ENCODE assay signal across 9 cellular contexts in the genomic region with DNA sequence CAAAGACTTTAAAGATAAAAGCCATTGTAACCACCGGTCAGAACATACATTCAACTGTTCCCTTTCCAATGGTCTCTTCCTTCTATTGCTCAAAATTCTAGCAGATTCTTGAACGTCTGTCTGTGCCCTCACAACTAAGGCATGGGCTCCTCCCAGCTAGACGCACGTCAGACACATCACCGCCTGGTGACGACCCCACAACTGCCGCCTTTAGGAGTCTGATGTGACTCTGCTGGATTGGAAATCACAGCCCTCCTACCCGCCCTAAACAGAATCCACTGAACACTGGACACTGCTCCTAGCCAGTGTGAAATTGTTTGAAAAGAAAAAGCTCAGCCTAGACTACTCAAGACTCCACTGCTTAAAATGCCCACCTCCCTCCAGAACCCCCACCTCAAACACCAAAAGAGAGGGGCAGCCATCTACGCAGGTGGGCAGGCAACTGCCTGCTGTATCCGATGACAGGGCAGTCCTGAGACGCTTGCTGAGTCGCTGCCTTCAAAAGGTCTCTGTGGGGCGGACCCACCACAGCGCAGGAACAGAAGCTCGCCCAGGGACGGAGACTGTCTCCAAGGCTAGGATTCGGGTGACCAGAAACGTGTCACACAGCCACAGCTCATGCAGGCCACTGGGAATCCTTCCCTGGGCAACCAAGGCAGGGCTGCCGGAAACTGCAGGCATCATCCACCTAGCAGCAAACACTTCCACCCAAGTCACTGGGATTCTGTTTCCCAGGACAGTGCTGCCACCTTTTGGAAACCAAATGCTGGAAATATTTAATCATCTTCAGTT. TPM values are rescaled to one million over a fixed set of nuclear protein-coding genes. Genes with fewer than 3 reads are reported as not detected.
A peak's percentile ranks its signal among the peaks of the same experiment; 100 is the strongest.
DNase-seq lines count a peak whose midpoint lies in the region; ATAC-seq and TF ChIP-seq lines count a peak whose summit lies in the region.
"Had no signal": no experiment of that assay in that cellular context is flagged by ENCODE, and none has a peak within 500 bp of the region (broad histone marks: within the 10 kb centered on the region; RNA-seq: fewer than 3 reads in every experiment).

No MANE protein-coding gene starts in this region.

- intact Hi-C loops in esophagus squamous epithelium (cut with DNase I), result no loop called here
- intact Hi-C loops in activated naive CD4-positive, alpha-beta T cell treated with anti-CD3 and anti-CD28 coated beads for 36 hours (cut with micrococcal nuclease), result loop anchor here (10.0 kb wide), 1 partner anchor 372 kb away; no protein-coding TSS in a partner anchor

- H3F3A ChIP-seq in neural progenitor cell (ENCODE audit: low read depth), result peaks cover 18% of the 10 kb centered on the region

- H3K9ac ChIP-seq in neural progenitor cell, result no peak overlapping the region

- no peak overlapping the region for H3K4me3 Mint-ChIP-seq in neural progenitor cell
- no peak overlapping the region for H3K4me3 Mint-ChIP-seq in activated naive CD4-positive, alpha-beta T cell treated with anti-CD3 and anti-CD28 coated beads for 36 hours

- H3K4me1 ChIP-seq in neural progenitor cell, result peaks cover 17% of the 10 kb centered on the region
- no peaks in the 10 kb centered on the region for H3K4me1 ChIP-seq in esophagus squamous epithelium

- no peaks in the 10 kb centered on the region for H3K36me3 ChIP-seq in neural progenitor cell
- no peaks in the 10 kb centered on the region for H3K36me3 ChIP-seq in esophagus squamous epithelium

- no peaks in the 10 kb centered on the region for H3K79me2 ChIP-seq in neural progenitor cell (ENCODE audit: low read depth)

- no peak overlapping the region for H3K27ac ChIP-seq in neural progenitor cell
- no peak overlapping the region for H3K27ac ChIP-seq in esophagus squamous epithelium

- H3K27me3 Mint-ChIP-seq in neural progenitor cell (ENCODE audit: insufficient read depth, low read depth), result peaks cover 2% of the 10 kb centered on the region
- H3K27me3 Mint-ChIP-seq in activated naive CD4-positive, alpha-beta T cell treated with anti-CD3 and anti-CD28 coated beads for 36 hours (ENCODE audit: low read depth), result peaks cover 12% of the 10 kb centered on the region

- CTCF ChIA-PET in activated naive CD4-positive, alpha-beta T cell treated with anti-CD3 and anti-CD28 coated beads for 36 hours (lab: Charles Lee), result no interaction called here

- H3K9me3 ChIP-seq in neural progenitor cell (ENCODE audit: low read depth) (no peaks in the 10 kb centered on the region), esophagus squamous epithelium (no peaks in the 10 kb centered on the region)

- H3K36me3 Mint-ChIP-seq in neural progenitor cell, result no peaks in the 10 kb centered on the region
- no peaks in the 10 kb centered on the region for H3K36me3 Mint-ChIP-seq in activated naive CD4-positive, alpha-beta T cell treated with anti-CD3 and anti-CD28 coated beads for 36 hours (ENCODE audit: low read depth)

- H4K20me1 ChIP-seq in neural progenitor cell (ENCODE audit: low read depth), result no peaks in the 10 kb centered on the region

- DNase-seq in ELR (ENCODE audit: low read depth) (peak; percentile 42), NCI-H345 treated with DMSO at 0.1 percent for 48 hours (lab: John Stamatoyannopoulos, UW; ENCODE audit: unreplicated experiment) (peak; percentile 16), epithelial cell of proximal tubule (ENCODE audit: low read depth) (no peak), neural progenitor cell (ENCODE audit: low spot score) (peak; percentile 54), esophagus squamous epithelium (lab: John Stamatoyannopoulos, UW) (no peak)
- DNase-seq in activated naive CD4-positive, alpha-beta T cell treated with anti-CD3 and anti-CD28 coated beads for 36 hours, result no peak
- DNase-seq: aorta had no signal

- no peak overlapping the region for H2AFZ ChIP-seq in neural progenitor cell (replicated peaks)

- no peaks in the 10 kb centered on the region for H3K9me3 Mint-ChIP-seq in neural progenitor cell
- no peaks in the 10 kb centered on the region for H3K9me3 Mint-ChIP-seq in activated naive CD4-positive, alpha-beta T cell treated with anti-CD3 and anti-CD28 coated beads for 36 hours

- 71 to 87% methylated on average over 8 to 10 of the region's 19 CpGs for WGBS in esophagus squamous epithelium, 2 donors

- peak; percentile 48 for TF ChIP-seq CTCF in epithelial cell of proximal tubule (conservative IDR thresholded peaks at IDR 0.05; ENCODE audit: low read depth, low read length)
- TF ChIP-seq CTCF in neural progenitor cell (IDR thresholded peaks at IDR 0.05), result peak; percentile 54
- peak in 1 of 6 experiments; percentile 15 for TF ChIP-seq CTCF in esophagus squamous epithelium (IDR thresholded peaks at IDR 0.05)

- TF ChIP-seq POLR2A in esophagus squamous epithelium (IDR thresholded peaks at IDR 0.05), result no peak

- ATAC-seq in GM18870 (IDR thresholded peaks at IDR 0.05; ENCODE audit: unreplicated experiment) (no peak), HG03457 (IDR thresholded peaks at IDR 0.05; ENCODE audit: unreplicated experiment) (no peak)

- H3K4me1 Mint-ChIP-seq in neural progenitor cell, result peaks cover 31% of the 10 kb centered on the region
- H3K4me1 Mint-ChIP-seq in activated naive CD4-positive, alpha-beta T cell treated with anti-CD3 and anti-CD28 coated beads for 36 hours (ENCODE audit: low read depth), result peaks cover 8% of the 10 kb centered on the region

- H3K4me3 ChIP-seq in epithelial cell of proximal tubule (ENCODE audit: low read depth, low read length) (no peak overlapping the region), neural progenitor cell (no peak overlapping the region), esophagus squamous epithelium (no peak overlapping the region)

- peak overlapping the region; percentile 21 for H3K4me2 ChIP-seq in neural progenitor cell

- no peak overlapping the region for H3K27ac Mint-ChIP-seq in neural progenitor cell
- no peak overlapping the region for H3K27ac Mint-ChIP-seq in activated naive CD4-positive, alpha-beta T cell treated with anti-CD3 and anti-CD28 coated beads for 36 hours

- H3K27me3 ChIP-seq in neural progenitor cell (no peaks in the 10 kb centered on the region), esophagus squamous epithelium (no peaks in the 10 kb centered on the region)

RNA-seq across cellular contexts. Expression of gene GSDME, which starts 34.7 kb away (rescaled TPM):
- total RNA-seq in epithelial cell of proximal tubule (42.8 and 73.6 TPM in 2 replicates), neural progenitor cell (ENCODE audit: low replicate concordance) (12.8 and 15.5 TPM in 2 replicates), esophagus squamous epithelium (10 to 100 TPM in 2 of 4 donors, 1 to 10 TPM in 1, under 1 TPM in 1; 0.87 to 16.3 (median 10.4) TPM)
- 1 to 10 TPM; 6.8 to 6.9 TPM for total RNA-seq in activated naive CD4-positive, alpha-beta T cell treated with anti-CD3 and anti-CD28 coated beads for 36 hours

Comparison
In these comparisons a context has a peak if more than half of its experiments do, and no peak if none do; other contexts are left out.
1. DNase-seq: peak in ELR (single experiment), NCI-H345 treated with DMSO at 0.1 percent for 48 hours (single experiment) and neural progenitor cell (single experiment); none in epithelial cell of proximal tubule (single experiment), esophagus squamous epithelium (single experiment) and activated naive CD4-positive, alpha-beta T cell treated with anti-CD3 and anti-CD28 coated beads for 36 hours (single experiment).